In the genomic region with DNA sequence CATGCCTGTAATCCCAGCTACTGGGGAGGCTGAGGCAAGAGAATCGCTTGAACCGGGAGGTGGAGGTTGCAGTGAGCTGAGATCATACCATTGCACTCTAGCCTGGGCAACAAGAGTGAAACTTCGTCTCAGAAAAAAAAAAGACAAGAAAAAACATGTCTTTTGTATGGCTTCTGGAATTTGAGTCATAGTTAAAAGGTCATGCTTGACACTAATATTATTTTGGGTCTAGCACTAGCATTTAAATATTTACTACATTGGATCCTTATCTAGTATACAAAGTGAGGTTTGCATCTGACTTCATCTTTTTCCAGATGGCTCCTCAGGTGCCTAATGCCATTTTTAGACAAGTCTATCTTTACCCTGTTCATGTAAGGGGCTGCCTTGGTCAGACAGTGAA, we compare ENCODE assay signal across 9 cellular contexts. TPM values are rescaled to one million over a fixed set of nuclear protein-coding genes. Genes with fewer than 3 reads are reported as not detected.
A peak's percentile ranks its signal among the peaks of the same experiment; 100 is the strongest.
DNase-seq lines count a peak whose midpoint lies in the region; ATAC-seq, FAIRE-seq and TF ChIP-seq lines count a peak whose summit lies in the region.
"Not testable (repeated sequence)": the region's sequence is repeated elsewhere in the genome, so short reads cannot be mapped to it uniquely, and the experiment has no call there.
"Had no signal": no experiment of that assay in that cellular context is flagged by ENCODE, and none has a peak within 500 bp of the region (broad histone marks: within the 10 kb centered on the region; RNA-seq: fewer than 3 reads in every experiment).

No MANE protein-coding gene starts in this region.

- not testable (repeated sequence) for H2BK5ac ChIP-seq in IMR-90 (ENCODE audit: low read depth, low read length, poor library complexity, severe bottlenecking)

- not testable (repeated sequence) for H4K91ac ChIP-seq in IMR-90 (ENCODE audit: insufficient read depth, low read depth, low read length)

- not testable (repeated sequence) for FAIRE-seq in bronchial epithelial cell (lab: Jason Lieb, UNC)

- peaks cover 18% of the 10 kb centered on the region for H3K4me1 Mint-ChIP-seq in neural crest cell
- peaks cover 18 to 36% of the 10 kb centered on the region in 2 donors for H3K4me1 Mint-ChIP-seq in stimulated activated naive B cell treated with anti-CD40 and anti-IgM and Interleukin-4, amounts not matched to agents 10 μg/mL and 1 μg/mL and 100 μg/mL, for 72 hours

- POLR2A ChIA-PET in IMR-90 (lab: Charles Lee; ENCODE audit: unreplicated experiment), result not testable (repeated sequence)

- H3K23ac ChIP-seq in IMR-90 (ENCODE audit: low read depth, low read length), result not testable (repeated sequence)

- H3K9me3 ChIP-seq in IMR-90 (ENCODE audit: control insufficient read depth, insufficient read depth, low read length); mammary epithelial cell (replicated peaks; ENCODE audit: insufficient read depth, low read length): not testable (repeated sequence)

- CTCF ChIA-PET in IMR-90 (lab: Yijun Ruan, JAX); mammary epithelial cell (lab: Charles Lee; ENCODE audit: low non-redundant PET): not testable (repeated sequence)

- no CpG with 5 or more reads among the region's 3 CpGs for WGBS in IMR-90 (ENCODE audit: extremely low coverage in 2 of 2, insufficient read length in 1 of 2), 2 experiments
- WGBS in mammary epithelial cell (ENCODE audit: low coverage, missing lambda C conversion rate), result 63% methylated on average over 3 of the region's 3 CpGs

- not testable (repeated sequence) for H3K36me3 Mint-ChIP-seq in neural crest cell (ENCODE audit: low read depth)
- peaks cover 6 to 11% of the 10 kb centered on the region in 2 donors for H3K36me3 Mint-ChIP-seq in stimulated activated naive B cell treated with anti-CD40 and anti-IgM and Interleukin-4, amounts not matched to agents 10 μg/mL and 1 μg/mL and 100 μg/mL, for 72 hours

- H3K9me3 Mint-ChIP-seq in neural crest cell; stimulated activated naive B cell treated with anti-CD40 and anti-IgM and Interleukin-4, amounts not matched to agents 10 μg/mL and 1 μg/mL and 100 μg/mL, for 72 hours: not testable (repeated sequence)

- intact Hi-C loops in IMR-90 (cut with micrococcal nuclease); mammary epithelial cell (cut with micrococcal nuclease): not testable (repeated sequence)

- in situ Hi-C loops in IMR-90 (cut with MboI; ENCODE audit: low sequenced_read_pairs); mammary epithelial cell (cut with MboI; ENCODE audit: low sequenced_read_pairs in 2 of 2): not testable (repeated sequence)

- TF ChIP-seq POLR2A in IMR-90 (IDR thresholded peaks at IDR 0.05; ENCODE audit: low read depth, low read length), result not testable (repeated sequence)

- not testable (repeated sequence) for H2AFZ ChIP-seq in IMR-90 (replicated peaks; ENCODE audit: low read length, poor library complexity); mammary epithelial cell (ENCODE audit: low read depth, low read length)

- not testable (repeated sequence) for H3K9ac ChIP-seq in IMR-90 (ENCODE audit: low read depth, low read length); mammary epithelial cell (ENCODE audit: insufficient read depth, low read length)

- peak; percentile 52 for ATAC-seq in IMR-90 (ENCODE audit: low read depth)
- ATAC-seq in stimulated activated naive B cell treated with anti-CD40 and anti-IgM and Interleukin-4, amounts not matched to agents 10 μg/mL and 1 μg/mL and 100 μg/mL, for 72 hours (replicated peaks), result not testable (repeated sequence)

- H3K79me2 ChIP-seq in mammary epithelial cell (ENCODE audit: insufficient read depth, low read length), result not testable (repeated sequence)

- not testable (repeated sequence) for H3K4me1 ChIP-seq in IMR-90 (ENCODE audit: control insufficient read depth, insufficient read depth, low read length); mammary epithelial cell (ENCODE audit: insufficient read depth, low read length)

- not testable (repeated sequence) for H4K5ac ChIP-seq in IMR-90 (ENCODE audit: low read depth, low read length)

- TF ChIP-seq RAD21 in IMR-90 (IDR thresholded peaks at IDR 0.05; ENCODE audit: low read length), result not testable (repeated sequence)

- not testable (repeated sequence) for H3K27ac Mint-ChIP-seq in neural crest cell (ENCODE audit: unreplicated experiment)
- peak overlapping the region; percentile 37 for H3K27ac Mint-ChIP-seq in stimulated activated naive B cell treated with anti-CD40 and anti-IgM and Interleukin-4, amounts not matched to agents 10 μg/mL and 1 μg/mL and 100 μg/mL, for 72 hours

- H3K4ac ChIP-seq in IMR-90 (ENCODE audit: low read depth, low read length), result not testable (repeated sequence)

- H2AK5ac ChIP-seq in IMR-90 (ENCODE audit: low read depth, low read length), result not testable (repeated sequence)

- not testable (repeated sequence) for H2AK9ac ChIP-seq in IMR-90 (replicated peaks; ENCODE audit: low read depth, low read length, poor library complexity)

- H3K27ac ChIP-seq in IMR-90 (ENCODE audit: insufficient read depth, low read length); mammary epithelial cell (ENCODE audit: insufficient read depth, low read depth, low read length): not testable (repeated sequence)

- not testable (repeated sequence) for H4K20me1 ChIP-seq in IMR-90 (ENCODE audit: insufficient read depth, low read length); mammary epithelial cell (ENCODE audit: insufficient read depth, low read length)

- not testable (repeated sequence) for TF ChIP-seq CTCF in GM10266 (IDR thresholded peaks at IDR 0.05; ENCODE audit: control insufficient read depth, insufficient read depth, low read depth, missing control alignments); IMR-90 (conservative IDR thresholded peaks at IDR 0.05; ENCODE audit: low read depth, low read length); mammary epithelial cell (conservative IDR thresholded peaks at IDR 0.05 in 1 of 2, IDR thresholded peaks at IDR 0.05 in 1 of 2; ENCODE audit: extremely low read depth in 1 of 2, insufficient read depth in 1 of 2, low read depth in 1 of 2, low read length in 2 of 2); bronchial epithelial cell (IDR thresholded peaks at IDR 0.05; ENCODE audit: insufficient read depth, low read length, severe bottlenecking); epithelial cell of esophagus (IDR thresholded peaks at IDR 0.05; ENCODE audit: insufficient read depth, low read depth, low read length, missing control alignments); neural crest cell (conservative IDR thresholded peaks at IDR 0.05)

- peak overlapping the region; percentile 19 for H3K4me3 Mint-ChIP-seq in neural crest cell
- not testable (repeated sequence) for H3K4me3 Mint-ChIP-seq in stimulated activated naive B cell treated with anti-CD40 and anti-IgM and Interleukin-4, amounts not matched to agents 10 μg/mL and 1 μg/mL and 100 μg/mL, for 72 hours

- not testable (repeated sequence) for H3K14ac ChIP-seq in IMR-90 (replicated peaks; ENCODE audit: low read depth, low read length)

- not testable (repeated sequence) for H2BK20ac ChIP-seq in IMR-90 (ENCODE audit: low read depth, low read length)

- not testable (repeated sequence) for H3K27me3 Mint-ChIP-seq in neural crest cell (ENCODE audit: low read depth); stimulated activated naive B cell treated with anti-CD40 and anti-IgM and Interleukin-4, amounts not matched to agents 10 μg/mL and 1 μg/mL and 100 μg/mL, for 72 hours

- H3K4me2 ChIP-seq in IMR-90 (ENCODE audit: low read depth, low read length); mammary epithelial cell (ENCODE audit: insufficient read depth, low read depth, low read length): not testable (repeated sequence)

- dilution Hi-C loops in IMR-90 (cut with HindIII; ENCODE audit: low sequenced_read_pairs, unreplicated experiment); mammary epithelial cell (cut with HindIII; ENCODE audit: low sequenced_read_pairs): not testable (repeated sequence)

- peak; percentile 4 for DNase-seq in GM10266 (ENCODE audit: extremely low spot score)
- DNase-seq in IMR-90; neural crest cell (ENCODE audit: low read depth, low spot score); stimulated activated naive B cell treated with anti-CD40 and anti-IgM and Interleukin-4, amounts not matched to agents 10 μg/mL and 1 μg/mL and 100 μg/mL, for 72 hours: not testable (repeated sequence)
- DNase-seq in mammary epithelial cell, result peak; percentile 22
- DNase-seq in bronchial epithelial cell (ENCODE audit: low read depth), result peak; percentile 59
- DNase-seq in epithelial cell of esophagus (ENCODE audit: low read depth), result peak; percentile 35

- H3K9me1 ChIP-seq in IMR-90 (ENCODE audit: insufficient read depth, low read length), result not testable (repeated sequence)

- H3K18ac ChIP-seq in IMR-90 (ENCODE audit: low read depth, low read length), result not testable (repeated sequence)

- H4K8ac ChIP-seq in IMR-90 (ENCODE audit: low read depth in 2 of 2, low read length in 2 of 2), result not testable (repeated sequence)

- not testable (repeated sequence) for BruUV-seq in IMR-90 (replicated peaks; lab: Mats Ljungman, UMichigan); mammary epithelial cell (replicated peaks; lab: Mats Ljungman, UMichigan)

- not testable (repeated sequence) for H3K4me3 ChIP-seq in IMR-90 (ENCODE audit: insufficient read depth, low read depth, low read length); mammary epithelial cell (replicated peaks in 1 of 3; ENCODE audit: insufficient read depth in 1 of 3, low read depth in 2 of 3, low read length in 3 of 3); bronchial epithelial cell (ENCODE audit: low read depth, low read length); epithelial cell of esophagus (ENCODE audit: low read length)

- not testable (repeated sequence) for H3K79me1 ChIP-seq in IMR-90 (ENCODE audit: low read depth in 1 of 2, low read length in 2 of 2)

- not testable (repeated sequence) for H3K36me3 ChIP-seq in IMR-90 (ENCODE audit: control insufficient read depth, insufficient read depth, low read length); mammary epithelial cell (ENCODE audit: insufficient read depth, low read length); bronchial epithelial cell (ENCODE audit: control insufficient read depth, insufficient read depth, low read length)

- not testable (repeated sequence) for H2BK15ac ChIP-seq in IMR-90 (ENCODE audit: low read depth, low read length)

- H3K56ac ChIP-seq in IMR-90 (ENCODE audit: extremely low read depth, insufficient read depth, low read length), result not testable (repeated sequence)

- H3K27me3 ChIP-seq in IMR-90 (ENCODE audit: control insufficient read depth, insufficient read depth, low read length); mammary epithelial cell (ENCODE audit: insufficient read depth, low read length); bronchial epithelial cell (ENCODE audit: control insufficient read depth, insufficient read depth, low read length): not testable (repeated sequence)

- not testable (repeated sequence) for H2BK120ac ChIP-seq in IMR-90 (ENCODE audit: low read depth, low read length)

RNA-seq across cellular contexts. Expression of a gene that starts 10.2 kb away (rescaled TPM):
- total RNA-seq in IMR-90 (2012; rRNA removed), result 3.9 and 5.0 TPM in 2 replicates
- polyA plus RNA-seq in IMR-90 (2012; rRNA removed), result 4.5 and 5.6 TPM in 2 replicates
- 2.5 and 4.1 TPM in 2 replicates for polyA plus RNA-seq in IMR-90 (2012; cell fraction: cytosol; rRNA removed)
- polyA plus RNA-seq in IMR-90 (2012; cell fraction: nucleus; rRNA removed; ENCODE audit: low replicate concordance), result 5.6 and 7.3 TPM in 2 replicates
- 1 to 10 TPM; 1.7 to 2.3 TPM for total RNA-seq in mammary epithelial cell
- polyA plus RNA-seq in mammary epithelial cell, result 1.4 TPM
- polyA minus RNA-seq in mammary epithelial cell, result not detected
- 0.79 and 1.4 TPM in 2 replicates for total RNA-seq in bronchial epithelial cell
- total RNA-seq in neural crest cell, result 0.36 and 0.63 TPM in 2 replicates
- total RNA-seq: A172; CD4-positive, CD25-positive, alpha-beta regulatory T cell had no signal

RNA-seq across cellular contexts. Expression of a gene that starts 44.3 kb away (rescaled TPM):
- total RNA-seq in IMR-90 (2012; rRNA removed) (25.5 and 32.5 TPM in 2 replicates), mammary epithelial cell (10 to 100 TPM; 34.3 to 68.4 TPM), bronchial epithelial cell (30.7 and 39.8 TPM in 2 replicates), neural crest cell (78.0 and 78.2 TPM in 2 replicates)
- polyA plus RNA-seq in IMR-90 (2012; rRNA removed) (29.2 and 30.8 TPM in 2 replicates), mammary epithelial cell (33.7 TPM)
- 24.3 and 29.8 TPM in 2 replicates for polyA plus RNA-seq in IMR-90 (2012; cell fraction: cytosol; rRNA removed)
- polyA plus RNA-seq in IMR-90 (2012; cell fraction: nucleus; rRNA removed; ENCODE audit: low replicate concordance), result 16.2 and 24.1 TPM in 2 replicates
- 21.9 TPM for polyA minus RNA-seq in mammary epithelial cell

RNA-seq across cellular contexts. Expression of a gene that starts 50.7 kb away (rescaled TPM):
- 28.1 and 33.9 TPM in 2 replicates for total RNA-seq in IMR-90 (2012; rRNA removed)
- polyA plus RNA-seq in IMR-90 (2012; rRNA removed), result 43.6 and 45.4 TPM in 2 replicates
- 23.9 and 40.0 TPM in 2 replicates for polyA plus RNA-seq in IMR-90 (2012; cell fraction: cytosol; rRNA removed)
- polyA plus RNA-seq in IMR-90 (2012; cell fraction: nucleus; rRNA removed; ENCODE audit: low replicate concordance), result 29.6 and 46.7 TPM in 2 replicates
- 10 to 100 TPM; 21.5 to 53.6 TPM for total RNA-seq in mammary epithelial cell
- 33.1 TPM for polyA plus RNA-seq in mammary epithelial cell
- 50.5 TPM for polyA minus RNA-seq in mammary epithelial cell
- total RNA-seq in bronchial epithelial cell, result 16.8 and 25.1 TPM in 2 replicates
- total RNA-seq in neural crest cell, result 110 and 114 TPM in 2 replicates
